ENCODE assay signal across 8 cellular contexts in genomic region chrX:47216393-47216925, GRCh38. TPM values are rescaled to one million over a fixed set of nuclear protein-coding genes. Genes with fewer than 3 reads are reported as not detected.
A peak's percentile ranks its signal among the peaks of the same experiment; 100 is the strongest.
DNase-seq lines count a peak whose midpoint lies in the region; ATAC-seq and TF ChIP-seq lines count a peak whose summit lies in the region.

No MANE protein-coding gene starts in this region.

- ATAC-seq in DND-41 (ENCODE audit: insufficient read depth, low read depth) (no peak), HG02798 (IDR thresholded peaks at IDR 0.05; ENCODE audit: poor library complexity, unreplicated experiment) (no peak)

- H3K4me2 ChIP-seq in DND-41 (ENCODE audit: insufficient read depth, low read length), result peak overlapping the region; percentile 77

- peak overlapping the region in 1 of 2 experiments; percentile 56; a peak in 1 of 4 replicates for H3K4me3 ChIP-seq in DND-41 (ENCODE audit: low read depth in 1 of 2, low read length in 2 of 2)

- H4K20me1 ChIP-seq in DND-41 (ENCODE audit: insufficient read depth, low read length), result peaks cover 25% of the 10 kb centered on the region

- no peak for DNase-seq in DND-41
- peak; percentile 73 for DNase-seq in RPMI7951 (ENCODE audit: low read depth)
- no peak for DNase-seq in epithelial cell of prostate (ENCODE audit: low read depth, low spot score)
- DNase-seq in progenitor cell of endocrine pancreas (ENCODE audit: low spot score, unreplicated experiment), result no peak
- DNase-seq in NCI-H1436 treated with DMSO at 0.1 percent for 48 hours (lab: John Stamatoyannopoulos, UW), result no peak
- no peak for DNase-seq in stimulated activated naive CD4-positive, alpha-beta T cell (lab: John Stamatoyannopoulos, UW)
- no peak for DNase-seq in NCI-H1105 treated with DMSO at 0.1 percent for 48 hours (lab: John Stamatoyannopoulos, UW)

- H3K4me3 Mint-ChIP-seq in progenitor cell of endocrine pancreas (ENCODE audit: low read depth), result no peak overlapping the region

- peaks cover 36% of the 10 kb centered on the region for H3K36me3 Mint-ChIP-seq in progenitor cell of endocrine pancreas (ENCODE audit: insufficient read depth)

- TF ChIP-seq CTCF in DND-41 (IDR thresholded peaks at IDR 0.05; ENCODE audit: borderline replicate concordance, extremely low read depth, low read length, poor library complexity, severe bottlenecking) (no peak), progenitor cell of endocrine pancreas (IDR thresholded peaks at IDR 0.05; ENCODE audit: unreplicated experiment) (no peak)

- no peaks in the 10 kb centered on the region for H3K27me3 ChIP-seq in DND-41 (ENCODE audit: insufficient read depth, low read length, poor library complexity)

- peaks cover 37% of the 10 kb centered on the region for H3K4me1 Mint-ChIP-seq in progenitor cell of endocrine pancreas (ENCODE audit: low read depth)

- H3K9me3 ChIP-seq in DND-41 (ENCODE audit: insufficient read depth, low read length, severe bottlenecking), result no peaks in the 10 kb centered on the region

- H3K27ac ChIP-seq in DND-41 (ENCODE audit: low read length), result peak overlapping the region; percentile 84
- H3K27ac ChIP-seq in epithelial cell of prostate, result peak overlapping the region; percentile 94

- no peak overlapping the region for H2AFZ ChIP-seq in DND-41 (ENCODE audit: low read depth, low read length)

- peaks cover 33% of the 10 kb centered on the region for H3K79me2 ChIP-seq in DND-41 (ENCODE audit: insufficient read depth, low read length)

- H3K9ac ChIP-seq in DND-41 (ENCODE audit: low read depth, low read length), result peak overlapping the region; percentile 56

- H3K4me1 ChIP-seq in DND-41 (ENCODE audit: insufficient read depth, low read length), result peaks cover 58% of the 10 kb centered on the region

- H3K36me3 ChIP-seq in DND-41 (ENCODE audit: insufficient read depth, low read length), result peaks cover 68% of the 10 kb centered on the region

- H3K27me3 Mint-ChIP-seq in progenitor cell of endocrine pancreas, result no peaks in the 10 kb centered on the region

- no peaks in the 10 kb centered on the region for H3K9me3 Mint-ChIP-seq in progenitor cell of endocrine pancreas (ENCODE audit: low read depth)

- peak overlapping the region; percentile 100 for H3K27ac Mint-ChIP-seq in progenitor cell of endocrine pancreas

RNA-seq across cellular contexts. Expression of gene CDK16, which starts 2.0 kb away (rescaled TPM):
- 143 and 179 TPM in 2 replicates for total RNA-seq in RPMI7951 (2014; rRNA removed; shearing (Covaris generic))
- 236 and 253 TPM in 2 replicates for total RNA-seq in progenitor cell of endocrine pancreas

RNA-seq across cellular contexts. Expression of gene USP11, which starts 16.4 kb away (rescaled TPM):
- 35.5 and 36.4 TPM in 2 replicates for total RNA-seq in RPMI7951 (2014; rRNA removed; shearing (Covaris generic))
- total RNA-seq in progenitor cell of endocrine pancreas, result 267 and 277 TPM in 2 replicates

RNA-seq across cellular contexts. Expression of gene UBA1, which starts 22.8 kb away (rescaled TPM):
- total RNA-seq in RPMI7951 (2014; rRNA removed; shearing (Covaris generic)), result 254 and 283 TPM in 2 replicates
- total RNA-seq in progenitor cell of endocrine pancreas, result 524 and 538 TPM in 2 replicates
